In genomic region chr13:95050800-95051620, GRCh38 we compare ENCODE assay signal across 16 cellular contexts.
A peak's percentile ranks its signal among the peaks of the same experiment; 100 is the strongest.
DNase-seq lines count a peak whose midpoint lies in the region; ATAC-seq and TF ChIP-seq lines count a peak whose summit lies in the region.
"Had no signal": no experiment of that assay in that cellular context is flagged by ENCODE, and none has a peak within 500 bp of the region (broad histone marks: within the 10 kb centered on the region; RNA-seq: fewer than 3 reads in every experiment).

No MANE protein-coding gene starts in this region.

- H2BK120ac ChIP-seq in mesenchymal stem cell (ENCODE audit: low read depth, low read length) = no peak overlapping the region

- ATAC-seq in GM18498 (IDR thresholded peaks at IDR 0.05; ENCODE audit: unreplicated experiment) (peak; percentile 63), GM18870 (IDR thresholded peaks at IDR 0.05; ENCODE audit: unreplicated experiment) (peak; percentile 68), HG02642 (IDR thresholded peaks at IDR 0.05; ENCODE audit: poor library complexity, unreplicated experiment) (peak; percentile 54), HG03342 (IDR thresholded peaks at IDR 0.05; ENCODE audit: unreplicated experiment) (no peak), body of pancreas (no peak)

- H3K4me1 Mint-ChIP-seq in T-helper 2 cell treated with Interferon-gamma antibody and Interleukin-4, amounts not matched to agents 5 μg/mL and 100 μg/mL, for 36 hours (ENCODE audit: low read depth) = peaks cover 18% of the 10 kb centered on the region

- no peak overlapping the region for H2AFZ ChIP-seq in mesenchymal stem cell (ENCODE audit: low read depth, low read length)

- H3K18ac ChIP-seq in mesenchymal stem cell (ENCODE audit: low read depth in 1 of 2, low read length in 2 of 2) = no peak overlapping the region

- no peak overlapping the region for H3K4me3 ChIP-seq in body of pancreas
- no peak overlapping the region for H3K4me3 ChIP-seq in mesenchymal stem cell (ENCODE audit: insufficient read depth in 1 of 2, low read depth in 1 of 2, low read length in 2 of 2)
- H3K4me3 ChIP-seq: lung, thoracic aorta had no signal

- peak overlapping the region; percentile 8 for H3K4me3 Mint-ChIP-seq in T-helper 2 cell treated with Interferon-gamma antibody and Interleukin-4, amounts not matched to agents 5 μg/mL and 100 μg/mL, for 36 hours

- H3K36me3 Mint-ChIP-seq in T-helper 2 cell treated with Interferon-gamma antibody and Interleukin-4, amounts not matched to agents 5 μg/mL and 100 μg/mL, for 36 hours (ENCODE audit: low read depth) = peaks cover 5% of the 10 kb centered on the region

- H3K4me1 ChIP-seq in body of pancreas (no peaks in the 10 kb centered on the region), mesenchymal stem cell (ENCODE audit: control insufficient read depth, insufficient read depth, low read depth, low read length) (no peaks in the 10 kb centered on the region)

- no peak overlapping the region for H2BK5ac ChIP-seq in mesenchymal stem cell (ENCODE audit: low read depth, low read length, poor library complexity, severe bottlenecking)

- H3K4ac ChIP-seq in mesenchymal stem cell (ENCODE audit: low read depth in 1 of 2, low read length in 2 of 2) = no peak overlapping the region

- no peaks in the 10 kb centered on the region for H3K36me3 ChIP-seq in body of pancreas (replicated peaks in 1 of 2; ENCODE audit: insufficient read depth in 1 of 2, low read depth in 2 of 2)
- H3K36me3 ChIP-seq in mesenchymal stem cell (ENCODE audit: control insufficient read depth in 1 of 2, insufficient read depth in 2 of 2, low read depth in 1 of 2, low read length in 2 of 2) = peaks cover 0 to 10% of the 10 kb centered on the region in 2 experiments
- H3K36me3 ChIP-seq: neutrophil, thoracic aorta had no signal

- TF ChIP-seq CTCF in body of pancreas (IDR thresholded peaks at IDR 0.05) = no peak

- H3K4me2 ChIP-seq in mesenchymal stem cell (ENCODE audit: low read length, poor library complexity, severe bottlenecking) = no peak overlapping the region

- no peak overlapping the region for H2AK5ac ChIP-seq in mesenchymal stem cell (ENCODE audit: low read length, severe bottlenecking)

- H3K27ac ChIP-seq in body of pancreas = no peak overlapping the region
- no peak overlapping the region for H3K27ac ChIP-seq in mesenchymal stem cell (ENCODE audit: low read length, poor library complexity, severe bottlenecking)
- H3K27ac ChIP-seq: C4-2B, neutrophil, thoracic aorta had no signal

- H3K9me3 ChIP-seq in body of pancreas (no peaks in the 10 kb centered on the region), mesenchymal stem cell (ENCODE audit: control insufficient read depth, low read length) (no peaks in the 10 kb centered on the region)
- H3K9me3 ChIP-seq: neutrophil, thoracic aorta had no signal

- intact Hi-C loops in body of pancreas (cut with DNase I) = no loop called here

- H2BK12ac ChIP-seq in mesenchymal stem cell (ENCODE audit: low read length in 2 of 2) = no peak overlapping the region

- H3K14ac ChIP-seq in mesenchymal stem cell (ENCODE audit: low read length in 2 of 2) = no peak overlapping the region

- H3K9ac ChIP-seq in mesenchymal stem cell (ENCODE audit: low read length) = no peak overlapping the region

- H3K27me3 ChIP-seq in body of pancreas = no peaks in the 10 kb centered on the region
- no peaks in the 10 kb centered on the region for H3K27me3 ChIP-seq in mesenchymal stem cell (ENCODE audit: control insufficient read depth in 1 of 2, insufficient read depth in 1 of 2, low read length in 2 of 2)
- H3K27me3 ChIP-seq: neutrophil had no signal

- H4K91ac ChIP-seq in mesenchymal stem cell (ENCODE audit: low read length) = no peak overlapping the region

- no peaks in the 10 kb centered on the region for H3K27me3 Mint-ChIP-seq in T-helper 2 cell treated with Interferon-gamma antibody and Interleukin-4, amounts not matched to agents 5 μg/mL and 100 μg/mL, for 36 hours (ENCODE audit: low read depth)

- peak overlapping the region; percentile 71 for H3K27ac Mint-ChIP-seq in T-helper 2 cell treated with Interferon-gamma antibody and Interleukin-4, amounts not matched to agents 5 μg/mL and 100 μg/mL, for 36 hours

- TF ChIP-seq POLR2A in body of pancreas (IDR thresholded peaks at IDR 0.05) = no peak

- H3K79me1 ChIP-seq in mesenchymal stem cell (replicated peaks; ENCODE audit: low read length, poor library complexity, severe bottlenecking) = peaks cover 5% of the 10 kb centered on the region

- H3K9me3 Mint-ChIP-seq in T-helper 2 cell treated with Interferon-gamma antibody and Interleukin-4, amounts not matched to agents 5 μg/mL and 100 μg/mL, for 36 hours = no peaks in the 10 kb centered on the region

- no peak overlapping the region for H4K8ac ChIP-seq in mesenchymal stem cell (ENCODE audit: low read length)

- H3K23ac ChIP-seq in mesenchymal stem cell (ENCODE audit: low read length in 2 of 2) = no peak overlapping the region

- DNase-seq in T-helper 2 cell treated with Interferon-gamma antibody and Interleukin-4, amounts not matched to agents 5 μg/mL and 100 μg/mL, for 36 hours (ENCODE audit: low spot score) = peak; percentile 51
- DNase-seq in body of pancreas (no peak), C1 segment of cervical spinal cord (lab: John Stamatoyannopoulos, UW) (no peak), mesenchymal stem cell (no peak)
- DNase-seq: amygdala, cortex of kidney, NCI-H1048, NCI-H510A had no signal

- no peak overlapping the region for H2BK15ac ChIP-seq in mesenchymal stem cell (ENCODE audit: low read depth, poor library complexity, severe bottlenecking)

- WGBS in body of pancreas, 2 donors = 49 to 62% methylated on average over 3 of the region's 3 CpGs
- WGBS in mesenchymal stem cell = 96% methylated on average over 3 of the region's 3 CpGs

Comparison
In these comparisons a context has a peak if more than half of its experiments do, and no peak if none do; other contexts are left out.
1. ATAC-seq: peak in GM18498 (single experiment), GM18870 (single experiment) and HG02642 (single experiment); none in HG03342 (single experiment) and body of pancreas (single experiment).